21 cellular contexts compared by ENCODE assay signal in the genomic region with DNA sequence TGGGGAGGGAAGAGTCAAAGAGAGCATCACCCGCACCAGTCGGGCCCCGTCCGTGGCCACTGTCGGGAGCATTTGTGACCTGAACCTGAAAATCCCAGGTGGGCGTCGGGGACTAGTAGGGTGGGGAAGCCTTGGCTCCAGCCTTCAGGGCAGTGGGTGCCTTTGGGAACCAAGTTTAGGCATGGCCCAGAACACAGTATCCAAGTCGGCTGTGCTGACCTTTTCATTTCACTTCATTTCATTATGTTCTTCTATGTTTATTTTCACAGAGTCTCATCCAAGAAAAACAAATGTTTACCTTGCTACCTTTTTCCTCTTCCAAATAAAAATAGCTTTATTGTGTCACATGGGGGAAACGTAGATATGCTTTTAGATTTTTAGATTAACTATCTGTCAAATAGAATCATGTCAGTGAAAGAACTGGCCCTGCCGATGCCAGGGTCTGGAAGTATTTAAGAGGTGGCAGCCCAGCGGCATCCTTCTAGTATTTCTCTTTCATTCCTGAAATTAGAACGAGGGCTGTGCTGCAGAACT.
"Had no signal": no experiment of that assay in that cellular context is flagged by ENCODE, and none has a peak within 500 bp of the region (broad histone marks: within the 10 kb centered on the region; RNA-seq: fewer than 3 reads in every experiment).

No MANE protein-coding gene starts in this region.

- H3K36me3 ChIP-seq: neutrophil, uterus had no signal

- H3K4me1 ChIP-seq: lower lobe of right lung, parathyroid adenoma, uterus had no signal

- H3K9ac ChIP-seq: parathyroid adenoma had no signal

- H3K4me3 ChIP-seq: hepatocyte, lower lobe of right lung, tibial artery, uterus had no signal

- H3K9me3 Mint-ChIP-seq: activated naive CD8-positive, alpha-beta T cell treated with anti-CD3 and anti-CD28 coated beads, Interleukin-2, amount 10 ng/mL, durations not matched to agents 7 days and 5 days; activated T-helper 17 cell treated with anti-CD3 and anti-CD28 coated beads, Interleukin-2, amount 50 U/mL, for 72 hours; natural killer cell treated with Interleukin-12 subunit alpha and Interleukin-12 subunit beta and Interleukin-15 and Interleukin-18, amount 100 ng/mL, for 72 hours had no signal

- H3K27ac Mint-ChIP-seq: activated naive CD8-positive, alpha-beta T cell treated with anti-CD3 and anti-CD28 coated beads, Interleukin-2, amount 10 ng/mL, durations not matched to agents 7 days and 5 days; activated T-helper 17 cell treated with anti-CD3 and anti-CD28 coated beads, Interleukin-2, amount 50 U/mL, for 72 hours; natural killer cell treated with Interleukin-12 subunit alpha and Interleukin-12 subunit beta and Interleukin-15 and Interleukin-18, amount 100 ng/mL, for 72 hours had no signal

- H3K27me3 ChIP-seq: brain microvascular endothelial cell, hepatocyte, neutrophil, tibial artery, uterus had no signal

- H3K27ac ChIP-seq: brain microvascular endothelial cell, hepatocyte, lower lobe of right lung, neutrophil, parathyroid adenoma, uterus, WERI-Rb-1 had no signal

- DNase-seq: activated CD4-positive, alpha-beta T cell treated with anti-CD3 and anti-CD28 coated beads for 1 hour; activated CD4-positive, alpha-beta T cell treated with anti-CD3 and anti-CD28 coated beads, Interleukin-2, amount 50 U/mL, for 4 hours; activated naive CD4-positive, alpha-beta T cell; activated naive CD8-positive, alpha-beta T cell treated with anti-CD3 and anti-CD28 coated beads, Interleukin-2, amount 10 ng/mL, durations not matched to agents 7 days and 5 days; anterior cingulate cortex; brain microvascular endothelial cell; central memory CD4-positive, alpha-beta T cell; left cardiac atrium; lower lobe of right lung; stimulated activated naive CD8-positive, alpha-beta T cell treated with anti-CD3 and anti-CD28 coated beads, Interleukin-15, Interleukin-2, amounts not matched to agents 100 U/mL and 50 U/mL, for 24 hours; substantia nigra; SW 1271; T-helper 2 cell; tibial artery; uterus had no signal

- H3K36me3 Mint-ChIP-seq: activated naive CD8-positive, alpha-beta T cell treated with anti-CD3 and anti-CD28 coated beads, Interleukin-2, amount 10 ng/mL, durations not matched to agents 7 days and 5 days; natural killer cell treated with Interleukin-12 subunit alpha and Interleukin-12 subunit beta and Interleukin-15 and Interleukin-18, amount 100 ng/mL, for 72 hours had no signal

- ATAC-seq: activated T-helper 17 cell treated with anti-CD3 and anti-CD28 coated beads, Interleukin-2, amount 50 U/mL, for 72 hours; left cardiac atrium; lower lobe of right lung; natural killer cell treated with Interleukin-12 subunit alpha and Interleukin-12 subunit beta and Interleukin-15 and Interleukin-18, amount 100 ng/mL, for 72 hours; stimulated activated naive CD8-positive, alpha-beta T cell treated with anti-CD3 and anti-CD28 coated beads, Interleukin-15, Interleukin-2, amounts not matched to agents 100 U/mL and 50 U/mL, for 24 hours had no signal

- H3K9me3 ChIP-seq: lower lobe of right lung, neutrophil, tibial artery, uterus had no signal
